In genomic region chr1:73914994-73915393, GRCh38 we compare ENCODE assay signal across 18 cellular contexts.
"Had no signal": no experiment of that assay in that cellular context is flagged by ENCODE, and none has a peak within 500 bp of the region (broad histone marks: within the 10 kb centered on the region; RNA-seq: fewer than 3 reads in every experiment).

No MANE protein-coding gene starts in this region.

- DNase-seq: activated CD4-positive, alpha-beta T cell treated with anti-CD3 and anti-CD28 coated beads for 1 hour; activated CD4-positive, alpha-beta T cell treated with anti-CD3 and anti-CD28 coated beads, Interleukin-2, amount 50 U/mL, for 4 hours; activated naive CD4-positive, alpha-beta T cell; activated naive CD8-positive, alpha-beta T cell treated with anti-CD3 and anti-CD28 coated beads, Interleukin-2, amount 50 U/mL, for 24 hours; activated T-cell treated with anti-CD3 and anti-CD28 coated beads for 4 hours; aorta; kidney; nucleus accumbens; right cardiac atrium; stimulated activated CD4-positive, alpha-beta T cell treated with anti-CD3 and anti-CD28 coated beads, Interleukin-15, amount 100 ng/mL, for 24 hours; stimulated activated CD4-positive, alpha-beta T cell treated with anti-CD3 and anti-CD28 coated beads, Interleukin-4, amount 100 ng/mL, for 1 hour; stimulated activated naive CD4-positive, alpha-beta T cell; uterus had no signal

- ATAC-seq: activated naive CD8-positive, alpha-beta T cell treated with anti-CD3 and anti-CD28 coated beads, Interleukin-2, amount 50 U/mL, for 24 hours; gastroesophageal sphincter; right cardiac atrium had no signal

- H3K4me3 ChIP-seq: gastroesophageal sphincter, hepatocyte, lung, skin epidermis, tibial nerve, uterus had no signal
